ENCODE assay signal across 2 cellular contexts in the genomic region with DNA sequence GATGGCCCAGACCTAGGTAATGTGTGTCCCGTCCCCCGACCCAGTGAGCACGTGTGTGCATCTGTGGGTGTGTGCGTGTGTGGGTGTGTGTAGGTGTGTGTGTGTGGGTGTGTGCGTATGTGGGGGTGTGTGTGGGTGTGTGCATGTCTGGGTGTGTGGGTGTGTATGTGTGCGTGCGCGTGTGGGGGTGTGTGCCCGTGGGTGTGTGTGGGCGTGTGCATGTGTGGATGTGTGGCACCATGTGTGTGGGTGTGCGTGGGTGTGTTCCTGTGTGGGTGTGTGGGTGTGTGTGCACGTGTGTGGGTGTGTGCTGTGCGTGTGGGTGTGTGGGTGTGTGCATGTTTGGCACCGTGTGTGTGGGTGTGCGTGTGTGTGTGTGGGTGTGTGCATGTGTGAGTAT.
TF ChIP-seq lines count a peak whose summit lies in the region.

No MANE protein-coding gene starts in this region.

TF ChIP-seq in GM23338, 12 proteins besides CTCF, POLR2A, EP300 and RAD21 (continued from another document):
- TF ChIP-seq, protein P1, sequence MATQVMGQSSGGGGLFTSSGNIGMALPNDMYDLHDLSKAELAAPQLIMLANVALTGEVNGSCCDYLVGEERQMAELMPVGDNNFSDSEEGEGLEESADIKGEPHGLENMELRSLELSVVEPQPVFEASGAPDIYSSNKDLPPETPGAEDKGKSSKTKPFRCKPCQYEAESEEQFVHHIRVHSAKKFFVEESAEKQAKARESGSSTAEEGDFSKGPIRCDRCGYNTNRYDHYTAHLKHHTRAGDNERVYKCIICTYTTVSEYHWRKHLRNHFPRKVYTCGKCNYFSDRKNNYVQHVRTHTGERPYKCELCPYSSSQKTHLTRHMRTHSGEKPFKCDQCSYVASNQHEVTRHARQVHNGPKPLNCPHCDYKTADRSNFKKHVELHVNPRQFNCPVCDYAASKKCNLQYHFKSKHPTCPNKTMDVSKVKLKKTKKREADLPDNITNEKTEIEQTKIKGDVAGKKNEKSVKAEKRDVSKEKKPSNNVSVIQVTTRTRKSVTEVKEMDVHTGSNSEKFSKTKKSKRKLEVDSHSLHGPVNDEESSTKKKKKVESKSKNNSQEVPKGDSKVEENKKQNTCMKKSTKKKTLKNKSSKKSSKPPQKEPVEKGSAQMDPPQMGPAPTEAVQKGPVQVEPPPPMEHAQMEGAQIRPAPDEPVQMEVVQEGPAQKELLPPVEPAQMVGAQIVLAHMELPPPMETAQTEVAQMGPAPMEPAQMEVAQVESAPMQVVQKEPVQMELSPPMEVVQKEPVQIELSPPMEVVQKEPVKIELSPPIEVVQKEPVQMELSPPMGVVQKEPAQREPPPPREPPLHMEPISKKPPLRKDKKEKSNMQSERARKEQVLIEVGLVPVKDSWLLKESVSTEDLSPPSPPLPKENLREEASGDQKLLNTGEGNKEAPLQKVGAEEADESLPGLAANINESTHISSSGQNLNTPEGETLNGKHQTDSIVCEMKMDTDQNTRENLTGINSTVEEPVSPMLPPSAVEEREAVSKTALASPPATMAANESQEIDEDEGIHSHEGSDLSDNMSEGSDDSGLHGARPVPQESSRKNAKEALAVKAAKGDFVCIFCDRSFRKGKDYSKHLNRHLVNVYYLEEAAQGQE (IDR thresholded peaks at IDR 0.05; ENCODE audit: unreplicated experiment) = no peak
- TF ChIP-seq, protein P2, sequence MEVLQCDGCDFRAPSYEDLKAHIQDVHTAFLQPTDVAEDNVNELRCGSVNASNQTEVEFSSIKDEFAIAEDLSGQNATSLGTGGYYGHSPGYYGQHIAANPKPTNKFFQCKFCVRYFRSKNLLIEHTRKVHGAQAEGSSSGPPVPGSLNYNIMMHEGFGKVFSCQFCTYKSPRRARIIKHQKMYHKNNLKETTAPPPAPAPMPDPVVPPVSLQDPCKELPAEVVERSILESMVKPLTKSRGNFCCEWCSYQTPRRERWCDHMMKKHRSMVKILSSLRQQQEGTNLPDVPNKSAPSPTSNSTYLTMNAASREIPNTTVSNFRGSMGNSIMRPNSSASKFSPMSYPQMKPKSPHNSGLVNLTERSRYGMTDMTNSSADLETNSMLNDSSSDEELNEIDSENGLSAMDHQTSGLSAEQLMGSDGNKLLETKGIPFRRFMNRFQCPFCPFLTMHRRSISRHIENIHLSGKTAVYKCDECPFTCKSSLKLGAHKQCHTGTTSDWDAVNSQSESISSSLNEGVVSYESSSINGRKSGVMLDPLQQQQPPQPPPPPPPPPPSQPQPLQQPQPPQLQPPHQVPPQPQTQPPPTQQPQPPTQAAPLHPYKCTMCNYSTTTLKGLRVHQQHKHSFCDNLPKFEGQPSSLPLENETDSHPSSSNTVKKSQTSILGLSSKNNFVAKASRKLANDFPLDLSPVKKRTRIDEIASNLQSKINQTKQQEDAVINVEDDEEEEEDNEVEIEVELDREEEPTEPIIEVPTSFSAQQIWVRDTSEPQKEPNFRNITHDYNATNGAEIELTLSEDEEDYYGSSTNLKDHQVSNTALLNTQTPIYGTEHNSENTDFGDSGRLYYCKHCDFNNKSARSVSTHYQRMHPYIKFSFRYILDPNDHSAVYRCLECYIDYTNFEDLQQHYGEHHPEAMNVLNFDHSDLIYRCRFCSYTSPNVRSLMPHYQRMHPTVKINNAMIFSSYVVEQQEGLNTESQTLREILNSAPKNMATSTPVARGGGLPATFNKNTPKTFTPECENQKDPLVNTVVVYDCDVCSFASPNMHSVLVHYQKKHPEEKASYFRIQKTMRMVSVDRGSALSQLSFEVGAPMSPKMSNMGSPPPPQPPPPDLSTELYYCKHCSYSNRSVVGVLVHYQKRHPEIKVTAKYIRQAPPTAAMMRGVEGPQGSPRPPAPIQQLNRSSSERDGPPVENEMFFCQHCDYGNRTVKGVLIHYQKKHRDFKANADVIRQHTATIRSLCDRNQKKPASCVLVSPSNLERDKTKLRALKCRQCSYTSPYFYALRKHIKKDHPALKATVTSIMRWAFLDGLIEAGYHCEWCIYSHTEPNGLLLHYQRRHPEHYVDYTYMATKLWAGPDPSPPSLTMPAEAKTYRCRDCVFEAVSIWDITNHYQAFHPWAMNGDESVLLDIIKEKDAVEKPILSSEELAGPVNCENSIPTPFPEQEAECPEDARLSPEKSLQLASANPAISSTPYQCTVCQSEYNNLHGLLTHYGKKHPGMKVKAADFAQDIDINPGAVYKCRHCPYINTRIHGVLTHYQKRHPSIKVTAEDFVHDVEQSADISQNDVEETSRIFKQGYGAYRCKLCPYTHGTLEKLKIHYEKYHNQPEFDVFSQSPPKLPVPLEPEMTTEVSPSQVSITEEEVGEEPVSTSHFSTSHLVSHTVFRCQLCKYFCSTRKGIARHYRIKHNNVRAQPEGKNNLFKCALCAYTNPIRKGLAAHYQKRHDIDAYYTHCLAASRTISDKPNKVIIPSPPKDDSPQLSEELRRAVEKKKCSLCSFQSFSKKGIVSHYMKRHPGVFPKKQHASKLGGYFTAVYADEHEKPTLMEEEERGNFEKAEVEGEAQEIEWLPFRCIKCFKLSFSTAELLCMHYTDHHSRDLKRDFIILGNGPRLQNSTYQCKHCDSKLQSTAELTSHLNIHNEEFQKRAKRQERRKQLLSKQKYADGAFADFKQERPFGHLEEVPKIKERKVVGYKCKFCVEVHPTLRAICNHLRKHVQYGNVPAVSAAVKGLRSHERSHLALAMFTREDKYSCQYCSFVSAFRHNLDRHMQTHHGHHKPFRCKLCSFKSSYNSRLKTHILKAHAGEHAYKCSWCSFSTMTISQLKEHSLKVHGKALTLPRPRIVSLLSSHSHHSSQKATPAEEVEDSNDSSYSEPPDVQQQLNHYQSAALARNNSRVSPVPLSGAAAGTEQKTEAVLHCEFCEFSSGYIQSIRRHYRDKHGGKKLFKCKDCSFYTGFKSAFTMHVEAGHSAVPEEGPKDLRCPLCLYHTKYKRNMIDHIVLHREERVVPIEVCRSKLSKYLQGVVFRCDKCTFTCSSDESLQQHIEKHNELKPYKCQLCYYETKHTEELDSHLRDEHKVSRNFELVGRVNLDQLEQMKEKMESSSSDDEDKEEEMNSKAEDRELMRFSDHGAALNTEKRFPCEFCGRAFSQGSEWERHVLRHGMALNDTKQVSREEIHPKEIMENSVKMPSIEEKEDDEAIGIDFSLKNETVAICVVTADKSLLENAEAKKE (CRISPR knock-in tag; IDR thresholded peaks at IDR 0.05) = no peak
- TF ChIP-seq JUNB (IDR thresholded peaks at IDR 0.05; ENCODE audit: unreplicated experiment) (no peak), POLR2AphosphoS5 (IDR thresholded peaks at IDR 0.05; ENCODE audit: low read depth) (no peak), EZH2phosphoT487 (IDR thresholded peaks at IDR 0.05; ENCODE audit: unreplicated experiment) (no peak)
- TF ChIP-seq, protein P3, sequence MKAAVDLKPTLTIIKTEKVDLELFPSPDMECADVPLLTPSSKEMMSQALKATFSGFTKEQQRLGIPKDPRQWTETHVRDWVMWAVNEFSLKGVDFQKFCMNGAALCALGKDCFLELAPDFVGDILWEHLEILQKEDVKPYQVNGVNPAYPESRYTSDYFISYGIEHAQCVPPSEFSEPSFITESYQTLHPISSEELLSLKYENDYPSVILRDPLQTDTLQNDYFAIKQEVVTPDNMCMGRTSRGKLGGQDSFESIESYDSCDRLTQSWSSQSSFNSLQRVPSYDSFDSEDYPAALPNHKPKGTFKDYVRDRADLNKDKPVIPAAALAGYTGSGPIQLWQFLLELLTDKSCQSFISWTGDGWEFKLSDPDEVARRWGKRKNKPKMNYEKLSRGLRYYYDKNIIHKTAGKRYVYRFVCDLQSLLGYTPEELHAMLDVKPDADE (IDR thresholded peaks at IDR 0.05) = no peak

TF ChIP-seq in HEK293, 187 proteins besides CTCF, POLR2A, EP300 and RAD21 (continued from another document):
- TF ChIP-seq, protein P4, sequence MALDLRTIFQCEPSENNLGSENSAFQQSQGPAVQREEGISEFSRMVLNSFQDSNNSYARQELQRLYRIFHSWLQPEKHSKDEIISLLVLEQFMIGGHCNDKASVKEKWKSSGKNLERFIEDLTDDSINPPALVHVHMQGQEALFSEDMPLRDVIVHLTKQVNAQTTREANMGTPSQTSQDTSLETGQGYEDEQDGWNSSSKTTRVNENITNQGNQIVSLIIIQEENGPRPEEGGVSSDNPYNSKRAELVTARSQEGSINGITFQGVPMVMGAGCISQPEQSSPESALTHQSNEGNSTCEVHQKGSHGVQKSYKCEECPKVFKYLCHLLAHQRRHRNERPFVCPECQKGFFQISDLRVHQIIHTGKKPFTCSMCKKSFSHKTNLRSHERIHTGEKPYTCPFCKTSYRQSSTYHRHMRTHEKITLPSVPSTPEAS (tag by site-specific recombination; IDR thresholded peaks at IDR 0.05) = peak; percentile 95
- TF ChIP-seq ZFHX2 (tag by site-specific recombination; conservative IDR thresholded peaks at IDR 0.05) (peak; percentile 100), ZNF843 (tag by site-specific recombination; IDR thresholded peaks at IDR 0.05) (no peak), TCF7L2 (IDR thresholded peaks at IDR 0.05; ENCODE audit: borderline replicate concordance, low read depth, low read length) (no peak), KLF1 (tag by site-specific recombination; IDR thresholded peaks at IDR 0.05) (peak; percentile 40; the same call in 1 of the 2 replicates), EGR2 (tag by site-specific recombination; IDR thresholded peaks at IDR 0.05; ENCODE audit: low read depth) (peak; percentile 100)
TF ChIP-seq in HEK293: peak in this region for 5.
